17 cellular contexts compared by ENCODE assay signal in genomic region chr17:20184191-20184590, GRCh38.
DNase-seq lines count a peak whose midpoint lies in the region; ATAC-seq and TF ChIP-seq lines count a peak whose summit lies in the region.
"Had no signal": no experiment of that assay in that cellular context is flagged by ENCODE, and none has a peak within 500 bp of the region (broad histone marks: within the 10 kb centered on the region; RNA-seq: fewer than 3 reads in every experiment).

No MANE protein-coding gene starts in this region.

- H3K9me1 ChIP-seq in IMR-90 (ENCODE audit: insufficient read depth, low read length) = peaks cover 21% of the 10 kb centered on the region

- no peak overlapping the region for H4K5ac ChIP-seq in IMR-90 (ENCODE audit: low read depth, low read length)

- no peak overlapping the region for H4K91ac ChIP-seq in IMR-90 (ENCODE audit: insufficient read depth, low read depth, low read length)
- H4K91ac ChIP-seq in mesenchymal stem cell (ENCODE audit: low read length) = no peak overlapping the region

- H3K4ac ChIP-seq in IMR-90 (ENCODE audit: low read depth, low read length) (no peak overlapping the region), mesenchymal stem cell (ENCODE audit: low read depth in 1 of 2, low read length in 2 of 2) (no peak overlapping the region)

- POLR2A ChIA-PET in IMR-90 (lab: Charles Lee; ENCODE audit: unreplicated experiment) = no interaction called here

- H3K56ac ChIP-seq in IMR-90 (ENCODE audit: extremely low read depth, insufficient read depth, low read length) = no peak overlapping the region

- no peak overlapping the region for H2AFZ ChIP-seq in IMR-90 (replicated peaks; ENCODE audit: low read length, poor library complexity)
- H2AFZ ChIP-seq in mesenchymal stem cell (ENCODE audit: low read depth, low read length) = no peak overlapping the region
- H2AFZ ChIP-seq: GM23338 had no signal

- no peak overlapping the region for H3K23ac ChIP-seq in IMR-90 (ENCODE audit: low read depth, low read length)
- no peak overlapping the region for H3K23ac ChIP-seq in mesenchymal stem cell (ENCODE audit: low read length in 2 of 2)

- CTCF ChIA-PET in IMR-90 (lab: Yijun Ruan, JAX) = interaction anchor here (1.5 kb wide), 1 partner anchor 20 kb away, joined by 3 read pairs; no protein-coding TSS in a partner anchor

- peak; percentile 45; the same call in 1 of the 2 replicates for ATAC-seq in IMR-90 (ENCODE audit: low read depth)
- ATAC-seq in GM21390 (IDR thresholded peaks at IDR 0.05; ENCODE audit: unreplicated experiment) = no peak
- no peak for ATAC-seq in GM18870 (IDR thresholded peaks at IDR 0.05; ENCODE audit: unreplicated experiment)
- ATAC-seq: GM23338, SK-N-SH treated with all-trans-retinoic acid at 6 μM for 48 hours had no signal

- no peak for TF ChIP-seq CTCF in IMR-90 (conservative IDR thresholded peaks at IDR 0.05; ENCODE audit: low read depth, low read length)

- H2AK9ac ChIP-seq in IMR-90 (replicated peaks; ENCODE audit: low read depth, low read length, poor library complexity) = no peak overlapping the region

- intact Hi-C loops in IMR-90 (cut with micrococcal nuclease) (no loop called here), cardiac septum (cut with DNase I) (no loop called here)

- WGBS in IMR-90 (ENCODE audit: extremely low coverage in 2 of 2, insufficient read length in 1 of 2), 2 experiments = no CpG with 5 or more reads among the region's 2 CpGs
- WGBS in mesenchymal stem cell = 63% methylated on average over 2 of the region's 2 CpGs

- H3K36me3 ChIP-seq in IMR-90 (ENCODE audit: control insufficient read depth, insufficient read depth, low read length) (no peaks in the 10 kb centered on the region), mesenchymal stem cell (ENCODE audit: control insufficient read depth in 1 of 2, insufficient read depth in 2 of 2, low read depth in 1 of 2, low read length in 2 of 2) (no peaks in the 10 kb centered on the region)

- peaks cover 1% of the 10 kb centered on the region; the same call in 1 of the 2 replicates for H4K20me1 ChIP-seq in IMR-90 (ENCODE audit: insufficient read depth, low read length)

- H3K79me1 ChIP-seq in IMR-90 (ENCODE audit: low read depth in 1 of 2, low read length in 2 of 2) (peaks cover 18 to 64% of the 10 kb centered on the region in 2 experiments), mesenchymal stem cell (replicated peaks; ENCODE audit: low read length, poor library complexity, severe bottlenecking) (peaks cover 29% of the 10 kb centered on the region)

- BruUV-seq in IMR-90 (replicated peaks; lab: Mats Ljungman, UMichigan) = no TSS peak

- H2BK120ac ChIP-seq in IMR-90 (ENCODE audit: low read depth, low read length) (no peak overlapping the region), mesenchymal stem cell (ENCODE audit: low read depth, low read length) (no peak overlapping the region)

- no peak overlapping the region for H4K8ac ChIP-seq in IMR-90 (ENCODE audit: low read depth in 2 of 2, low read length in 2 of 2)
- no peak overlapping the region for H4K8ac ChIP-seq in mesenchymal stem cell (ENCODE audit: low read length)

- dilution Hi-C loops in IMR-90 (cut with HindIII; ENCODE audit: low sequenced_read_pairs, unreplicated experiment) = no loop called here

- DNase-seq in IMR-90 (no peak), astrocyte of the hippocampus (ENCODE audit: low read depth, low spot score) (peak; percentile 48), mesenchymal stem cell (peak; percentile 48), amygdala (lab: John Stamatoyannopoulos, UW) (no peak), cardiac septum (ENCODE audit: low spot score) (no peak)
- DNase-seq: Calu3; CD8-positive, alpha-beta memory T cell; H9; MM.1S; NCI-H2029; NCI-H526 treated with DMSO at 0.1 percent for 48 hours; SIG-M5 had no signal

- H3K27ac ChIP-seq in IMR-90 (ENCODE audit: insufficient read depth, low read length) = no peak overlapping the region
- H3K27ac ChIP-seq in mesenchymal stem cell (ENCODE audit: low read length, poor library complexity, severe bottlenecking) = no peak overlapping the region
- H3K27ac ChIP-seq: KMS-11 had no signal

- no peak overlapping the region for H3K9ac ChIP-seq in IMR-90 (ENCODE audit: low read depth, low read length)
- H3K9ac ChIP-seq in mesenchymal stem cell (ENCODE audit: low read length) = no peak overlapping the region
- H3K9ac ChIP-seq: KMS-11 had no signal

- H2AK5ac ChIP-seq in IMR-90 (ENCODE audit: low read depth, low read length) (no peak overlapping the region), mesenchymal stem cell (ENCODE audit: low read length, severe bottlenecking) (no peak overlapping the region)

- no peaks in the 10 kb centered on the region for H3K27me3 ChIP-seq in IMR-90 (ENCODE audit: control insufficient read depth, insufficient read depth, low read length)
- no peaks in the 10 kb centered on the region for H3K27me3 ChIP-seq in mesenchymal stem cell (ENCODE audit: control insufficient read depth in 1 of 2, insufficient read depth in 1 of 2, low read length in 2 of 2)

- H2BK5ac ChIP-seq in IMR-90 (ENCODE audit: low read depth, low read length, poor library complexity, severe bottlenecking) (peak overlapping the region; percentile 18), mesenchymal stem cell (ENCODE audit: low read depth, low read length, poor library complexity, severe bottlenecking) (no peak overlapping the region)

- H2BK15ac ChIP-seq in IMR-90 (ENCODE audit: low read depth, low read length) (no peak overlapping the region), mesenchymal stem cell (ENCODE audit: low read depth, poor library complexity, severe bottlenecking) (no peak overlapping the region)

- H3K9me3 ChIP-seq in IMR-90 (ENCODE audit: control insufficient read depth, insufficient read depth, low read length) (no peaks in the 10 kb centered on the region), mesenchymal stem cell (ENCODE audit: control insufficient read depth, low read length) (no peaks in the 10 kb centered on the region)

- no peak overlapping the region for H3K14ac ChIP-seq in IMR-90 (replicated peaks; ENCODE audit: low read depth, low read length)
- H3K14ac ChIP-seq in mesenchymal stem cell (ENCODE audit: low read length in 2 of 2) = no peak overlapping the region

- no peak overlapping the region; the same call in 1 of the 2 replicates for H3K4me2 ChIP-seq in IMR-90 (ENCODE audit: low read depth, low read length)
- H3K4me2 ChIP-seq in mesenchymal stem cell (ENCODE audit: low read length, poor library complexity, severe bottlenecking) = no peak overlapping the region
- H3K4me2 ChIP-seq: KMS-11 had no signal

- TF ChIP-seq RAD21 in IMR-90 (IDR thresholded peaks at IDR 0.05; ENCODE audit: low read length) = no peak

- TF ChIP-seq POLR2A in IMR-90 (IDR thresholded peaks at IDR 0.05; ENCODE audit: low read depth, low read length) = no peak

- H3K18ac ChIP-seq in IMR-90 (ENCODE audit: low read depth, low read length) (no peak overlapping the region), mesenchymal stem cell (ENCODE audit: low read depth in 1 of 2, low read length in 2 of 2) (no peak overlapping the region)

- in situ Hi-C loops in IMR-90 (cut with MboI; ENCODE audit: low sequenced_read_pairs) = no loop called here

- H2BK12ac ChIP-seq in mesenchymal stem cell (ENCODE audit: low read length in 2 of 2) = no peak overlapping the region

- H3K4me3 ChIP-seq in IMR-90 (ENCODE audit: insufficient read depth, low read depth, low read length) (no peak overlapping the region), mesenchymal stem cell (ENCODE audit: insufficient read depth in 1 of 2, low read depth in 1 of 2, low read length in 2 of 2) (no peak overlapping the region)
- H3K4me3 ChIP-seq: GM23338 had no signal

- peaks cover 15% of the 10 kb centered on the region for H3K4me1 ChIP-seq in IMR-90 (ENCODE audit: control insufficient read depth, insufficient read depth, low read length)
- H3K4me1 ChIP-seq in mesenchymal stem cell (ENCODE audit: control insufficient read depth, insufficient read depth, low read depth, low read length) = peaks cover 13% of the 10 kb centered on the region

- H2BK20ac ChIP-seq in IMR-90 (ENCODE audit: low read depth, low read length) = no peak overlapping the region

TF ChIP-seq in IMR-90, 13 proteins besides CTCF, POLR2A, EP300 and RAD21:
- TF ChIP-seq MAZ (IDR thresholded peaks at IDR 0.05; ENCODE audit: borderline replicate concordance, low read depth, low read length) (no peak), NFE2L2 (IDR thresholded peaks at IDR 0.05; ENCODE audit: low read depth, low read length) (no peak), FOS (IDR thresholded peaks at IDR 0.05; ENCODE audit: low read depth, low read length) (no peak), ELK1 (IDR thresholded peaks at IDR 0.05; ENCODE audit: borderline replicate concordance, low read depth, low read length) (no peak), RFX5 (IDR thresholded peaks at IDR 0.05; ENCODE audit: low read depth, low read length) (no peak), RCOR1 (IDR thresholded peaks at IDR 0.05; ENCODE audit: insufficient replicate concordance, low read length) (no peak), CEBPB (IDR thresholded peaks at IDR 0.05; ENCODE audit: low read depth, low read length) (no peak), SMC3 (IDR thresholded peaks at IDR 0.05; ENCODE audit: low read depth, low read length) (no peak), MXI1 (IDR thresholded peaks at IDR 0.05; ENCODE audit: borderline replicate concordance, low read depth, low read length) (no peak), MAFK (IDR thresholded peaks at IDR 0.05; ENCODE audit: low read depth, low read length) (no peak), CHD1 (IDR thresholded peaks at IDR 0.05; ENCODE audit: low read depth, low read length) (no peak), USF2 (IDR thresholded peaks at IDR 0.05; ENCODE audit: low read depth, low read length) (no peak), BHLHE40 (IDR thresholded peaks at IDR 0.05; ENCODE audit: low read depth, low read length) (no peak)

Comparison
In these comparisons a context has a peak if more than half of its experiments do, and no peak if none do; other contexts are left out.
1. DNase-seq: peak in astrocyte of the hippocampus (single experiment) and mesenchymal stem cell (single experiment); none in IMR-90 (single experiment), amygdala (0 of 56) and cardiac septum (single experiment).